5 cellular contexts compared by ENCODE assay signal in the genomic region with DNA sequence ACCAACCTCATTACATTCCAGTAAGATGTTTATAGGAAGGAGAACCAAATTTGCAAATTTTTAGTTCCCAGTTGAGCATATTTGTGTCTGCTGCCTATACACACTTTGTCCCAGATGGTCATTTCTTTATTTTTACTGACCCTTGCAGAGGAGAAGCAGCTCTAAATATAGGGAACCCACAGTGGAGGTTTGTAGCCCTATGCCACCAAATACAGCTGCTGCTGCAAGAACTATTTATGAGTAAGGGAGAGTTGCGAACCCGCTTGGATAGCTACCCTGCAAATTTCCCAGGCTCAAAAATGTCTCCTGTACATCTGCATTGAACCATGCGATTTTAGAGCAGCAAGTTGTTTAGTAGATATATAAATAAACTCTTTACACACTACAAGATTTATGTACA.
"Had no signal": no experiment of that assay in that cellular context is flagged by ENCODE, and none has a peak within 500 bp of the region (broad histone marks: within the 10 kb centered on the region; RNA-seq: fewer than 3 reads in every experiment).

No MANE protein-coding gene starts in this region.

- H2AFZ ChIP-seq: GM23338 had no signal

- H3K36me3 Mint-ChIP-seq: IgD-negative memory B cell had no signal

- H3K4me1 Mint-ChIP-seq: H9, IgD-negative memory B cell had no signal

- ATAC-seq: GM23338, HepG2 had no signal

- H3K4me2 ChIP-seq: GM23338 had no signal

- H3K9me3 Mint-ChIP-seq: GM23338, H9 had no signal

- DNase-seq: H9, HCEC 1CT had no signal

- H3K4me3 ChIP-seq: GM23338 had no signal

- H3K27ac Mint-ChIP-seq: GM23338, IgD-negative memory B cell had no signal

- H3K4me3 Mint-ChIP-seq: GM23338, H9, IgD-negative memory B cell had no signal
